Comparison of ENCODE assay signal across 21 cellular contexts in genomic region chr9:93024986-93025630, GRCh38. TPM values are rescaled to one million over a fixed set of nuclear protein-coding genes. Genes with fewer than 3 reads are reported as not detected.
DNase-seq lines count a peak whose midpoint lies in the region; ATAC-seq and TF ChIP-seq lines count a peak whose summit lies in the region.
"Had no signal": no experiment of that assay in that cellular context is flagged by ENCODE, and none has a peak within 500 bp of the region (broad histone marks: within the 10 kb centered on the region; RNA-seq: fewer than 3 reads in every experiment).

No MANE protein-coding gene starts in this region.

- peaks cover 76 to 90% (median 82%) of the 10 kb centered on the region in 11 experiments for H3K36me3 ChIP-seq in BLaER1 treated with 17β-estradiol and CSF1 and Interleukin-3, amounts not matched to agents 10 nM and 100 nM
- H3K36me3 ChIP-seq in CD4-positive, alpha-beta memory T cell (ENCODE audit: insufficient read depth, low read length) = peaks cover 61% of the 10 kb centered on the region
- H3K36me3 ChIP-seq in naive thymus-derived CD4-positive, alpha-beta T cell (ENCODE audit: control insufficient read depth in 2 of 3, insufficient read depth in 3 of 3, low read length in 3 of 3) = peaks cover 22 to 67% (median 24%) of the 10 kb centered on the region in 3 experiments
- H3K36me3 ChIP-seq in adrenal gland (replicated peaks in 1 of 2) (no peaks in the 10 kb centered on the region), thyroid gland (no peaks in the 10 kb centered on the region)
- H3K36me3 ChIP-seq: colonic mucosa, gastrocnemius medialis, tibial artery had no signal

- no peaks in the 10 kb centered on the region for H3K27me3 Mint-ChIP-seq in CD4-positive, alpha-beta memory T cell
- H3K27me3 Mint-ChIP-seq in activated T-helper 17 cell treated with anti-CD3 and anti-CD28 coated beads, Interleukin-2, amount 50 U/mL, for 72 hours = no peaks in the 10 kb centered on the region
- no peaks in the 10 kb centered on the region for H3K27me3 Mint-ChIP-seq in naive thymus-derived CD4-positive, alpha-beta T cell

- CTCF ChIA-PET in CD4-positive, alpha-beta memory T cell (lab: Charles Lee; ENCODE audit: partially characterized antibody) = interaction anchor here (0.9 to 3.5 kb wide), 11 partner anchors 10 to 84 kb away, joined by 3 to 29 read pairs (median 4); no protein-coding TSS in a partner anchor
- CTCF ChIA-PET in naive thymus-derived CD4-positive, alpha-beta T cell (lab: Charles Lee) = interaction anchor here (0.7 to 2.5 kb wide), 12 partner anchors 10 to 174 kb away, joined by 3 to 11 read pairs (median 5); no protein-coding TSS in a partner anchor

- peak in 1 of 5 donors; percentile 38 for DNase-seq in CD4-positive, alpha-beta memory T cell
- DNase-seq in naive thymus-derived CD4-positive, alpha-beta T cell = peak in 6 of 9 donors; percentile 42 to 65 (median 52)
- DNase-seq in adrenal gland (no peak), thyroid gland (no peak)
- DNase-seq: activated CD4-positive, alpha-beta T cell treated with anti-CD3 and anti-CD28 coated beads for 4 hours; AML-193; body of pancreas; colonic mucosa; gastrocnemius medialis; KBM-7; NCI-H1105; small intestine; stimulated activated CD4-positive, alpha-beta T cell treated with anti-CD3 and anti-CD28 coated beads, Interleukin-4, amount 100 ng/mL, for 4 hours; stimulated activated CD8-positive, alpha-beta memory T cell treated with anti-CD3 and anti-CD28 coated beads, Interleukin-4, amount 100 ng/mL, for 48 hours; tibial artery had no signal

- H3K4me1 ChIP-seq in BLaER1 treated with 17β-estradiol and CSF1 and Interleukin-3, amounts not matched to agents 10 nM and 100 nM = peaks cover 58 to 91% (median 84%) of the 10 kb centered on the region in 10 experiments
- H3K4me1 ChIP-seq in CD4-positive, alpha-beta memory T cell (ENCODE audit: insufficient read depth, low read length) = peaks cover 83% of the 10 kb centered on the region
- peaks cover 61 to 90% of the 10 kb centered on the region in 2 donors for H3K4me1 ChIP-seq in naive thymus-derived CD4-positive, alpha-beta T cell (ENCODE audit: control insufficient read depth in 2 of 2, insufficient read depth in 2 of 2, low read length in 2 of 2)
- H3K4me1 ChIP-seq in adrenal gland (replicated peaks in 1 of 2) = no peaks in the 10 kb centered on the region
- H3K4me1 ChIP-seq in thyroid gland = peaks cover 0 to 4% of the 10 kb centered on the region in 2 donors
- H3K4me1 ChIP-seq: body of pancreas, colonic mucosa, gastrocnemius medialis, tibial artery had no signal

- peak overlapping the region in 7 of 8 donors; percentile 24 to 80 (median 63) for H3K4me3 Mint-ChIP-seq in CD4-positive, alpha-beta memory T cell
- no peak overlapping the region for H3K4me3 Mint-ChIP-seq in activated T-helper 17 cell treated with anti-CD3 and anti-CD28 coated beads, Interleukin-2, amount 50 U/mL, for 72 hours
- H3K4me3 Mint-ChIP-seq in naive thymus-derived CD4-positive, alpha-beta T cell = peak overlapping the region; percentile 60 to 89 (median 77)

- no peaks in the 10 kb centered on the region for H3K9me3 ChIP-seq in BLaER1 treated with 17β-estradiol and CSF1 and Interleukin-3, amounts not matched to agents 10 nM and 100 nM (replicated peaks in 1 of 11)
- no peaks in the 10 kb centered on the region for H3K9me3 ChIP-seq in CD4-positive, alpha-beta memory T cell (ENCODE audit: control insufficient read depth in 1 of 2, low read length in 2 of 2)
- no peaks in the 10 kb centered on the region for H3K9me3 ChIP-seq in naive thymus-derived CD4-positive, alpha-beta T cell (ENCODE audit: control insufficient read depth in 2 of 3, low read length in 3 of 3)
- H3K9me3 ChIP-seq in adrenal gland (replicated peaks in 1 of 3) (no peaks in the 10 kb centered on the region), thyroid gland (no peaks in the 10 kb centered on the region)
- H3K9me3 ChIP-seq: body of pancreas, colonic mucosa, gastrocnemius medialis, left lung, tibial artery had no signal

- H3K4me1 Mint-ChIP-seq in CD4-positive, alpha-beta memory T cell = peaks cover 46 to 99% (median 75%) of the 10 kb centered on the region in 4 donors
- H3K4me1 Mint-ChIP-seq in activated T-helper 17 cell treated with anti-CD3 and anti-CD28 coated beads, Interleukin-2, amount 50 U/mL, for 72 hours = peaks cover 28% of the 10 kb centered on the region
- peaks cover 50 to 94% (median 81%) of the 10 kb centered on the region in 7 donors for H3K4me1 Mint-ChIP-seq in naive thymus-derived CD4-positive, alpha-beta T cell

- WGBS in adrenal gland, 4 donors = 70 to 92% (median 78%) methylated on average over 4 to 11 of the region's 11 CpGs
- WGBS in thyroid gland, 2 donors = 80 to 98% methylated on average over 3 to 11 of the region's 11 CpGs

- TF ChIP-seq CTCF in adrenal gland (IDR thresholded peaks at IDR 0.05) (no peak), thyroid gland (IDR thresholded peaks at IDR 0.05) (no peak)

- no peak overlapping the region for H3K4me3 ChIP-seq in BLaER1 treated with 17β-estradiol and CSF1 and Interleukin-3, amounts not matched to agents 10 nM and 100 nM
- H3K4me3 ChIP-seq in CD4-positive, alpha-beta memory T cell (ENCODE audit: low read length in 2 of 2) = no peak overlapping the region
- H3K4me3 ChIP-seq in naive thymus-derived CD4-positive, alpha-beta T cell (ENCODE audit: low read length) = no peak overlapping the region
- H3K4me3 ChIP-seq in adrenal gland (no peak overlapping the region), thyroid gland (replicated peaks in 1 of 3) (no peak overlapping the region)
- H3K4me3 ChIP-seq: body of pancreas, colonic mucosa, gastrocnemius medialis, left lung, PC-9, tibial artery had no signal

- H3K9ac ChIP-seq in BLaER1 treated with 17β-estradiol and CSF1 and Interleukin-3, amounts not matched to agents 10 nM and 100 nM = peak overlapping the region; percentile 0 to 53 (median 38); a peak in 14 of 22 replicates

- H4K20me1 ChIP-seq in BLaER1 treated with 17β-estradiol and CSF1 and Interleukin-3, amounts not matched to agents 10 nM and 100 nM = peaks cover 0 to 84% (median 18%) of the 10 kb centered on the region in 11 experiments; a peak in 11 of 22 replicates

- peak overlapping the region; percentile 93 to 97 (median 95) for H3K27ac Mint-ChIP-seq in CD4-positive, alpha-beta memory T cell
- peak overlapping the region; percentile 92 for H3K27ac Mint-ChIP-seq in activated T-helper 17 cell treated with anti-CD3 and anti-CD28 coated beads, Interleukin-2, amount 50 U/mL, for 72 hours
- H3K27ac Mint-ChIP-seq in naive thymus-derived CD4-positive, alpha-beta T cell = peak overlapping the region; percentile 95 to 100 (median 98)

- peaks cover 67 to 82% of the 10 kb centered on the region in 2 donors for H3K36me3 Mint-ChIP-seq in CD4-positive, alpha-beta memory T cell
- peaks cover 76% of the 10 kb centered on the region for H3K36me3 Mint-ChIP-seq in activated T-helper 17 cell treated with anti-CD3 and anti-CD28 coated beads, Interleukin-2, amount 50 U/mL, for 72 hours (ENCODE audit: low read depth)
- H3K36me3 Mint-ChIP-seq in naive thymus-derived CD4-positive, alpha-beta T cell = peaks cover 7 to 43% (median 32%) of the 10 kb centered on the region in 5 donors

- peak overlapping the region in 8 of 11 experiments; percentile 8 to 73 (median 48); a peak in 15 of 22 replicates for H3K27ac ChIP-seq in BLaER1 treated with 17β-estradiol and CSF1 and Interleukin-3, amounts not matched to agents 10 nM and 100 nM
- peak overlapping the region; percentile 91 for H3K27ac ChIP-seq in CD4-positive, alpha-beta memory T cell (ENCODE audit: low read depth, low read length)
- peak overlapping the region; percentile 90 for H3K27ac ChIP-seq in naive thymus-derived CD4-positive, alpha-beta T cell (ENCODE audit: low read depth, low read length)
- H3K27ac ChIP-seq in adrenal gland (peak overlapping the region in 1 of 5 donors; percentile 32), thyroid gland (no peak overlapping the region)
- H3K27ac ChIP-seq: body of pancreas, colonic mucosa, epithelial cell of prostate, gastrocnemius medialis, PC-9, tibial artery had no signal

- no peaks in the 10 kb centered on the region for H3K27me3 ChIP-seq in BLaER1 treated with 17β-estradiol and CSF1 and Interleukin-3, amounts not matched to agents 10 nM and 100 nM
- H3K27me3 ChIP-seq in CD4-positive, alpha-beta memory T cell (ENCODE audit: insufficient read depth, low read length) = no peaks in the 10 kb centered on the region
- H3K27me3 ChIP-seq in naive thymus-derived CD4-positive, alpha-beta T cell (ENCODE audit: control insufficient read depth in 2 of 2, insufficient read depth in 2 of 2, low read length in 2 of 2) = no peaks in the 10 kb centered on the region
- H3K27me3 ChIP-seq in adrenal gland = no peaks in the 10 kb centered on the region
- H3K27me3 ChIP-seq in thyroid gland = no peaks in the 10 kb centered on the region
- H3K27me3 ChIP-seq: body of pancreas, colonic mucosa, gastrocnemius medialis, left lung, tibial artery had no signal

- no peaks in the 10 kb centered on the region for H3K9me3 Mint-ChIP-seq in CD4-positive, alpha-beta memory T cell
- no peaks in the 10 kb centered on the region for H3K9me3 Mint-ChIP-seq in activated T-helper 17 cell treated with anti-CD3 and anti-CD28 coated beads, Interleukin-2, amount 50 U/mL, for 72 hours
- H3K9me3 Mint-ChIP-seq in naive thymus-derived CD4-positive, alpha-beta T cell = peaks cover 0 to 1% (median 0%) of the 10 kb centered on the region in 11 donors

- POLR2A ChIA-PET in CD4-positive, alpha-beta memory T cell (lab: Charles Lee; ENCODE audit: partially characterized antibody) = interaction anchor here (1.0 to 23.8 kb wide), 13 partner anchors 6 to 109 kb away, joined by 3 to 654 read pairs (median 11); partner anchors contain the start of genes CARD19, NINJ1 and SUSD3
- POLR2A ChIA-PET in naive thymus-derived CD4-positive, alpha-beta T cell (lab: Charles Lee) = interaction anchor here (0.7 to 19.6 kb wide), 21 partner anchors 9 to 255 kb away, joined by 3 to 365 read pairs (median 5); partner anchors contain the start of genes CARD19, NINJ1 and SUSD3

- peak overlapping the region; percentile 3 to 90 (median 25); a peak in 14 of 22 replicates for H3K4me2 ChIP-seq in BLaER1 treated with 17β-estradiol and CSF1 and Interleukin-3, amounts not matched to agents 10 nM and 100 nM
- H3K4me2 ChIP-seq: PC-9 had no signal

- TF ChIP-seq POLR2A in adrenal gland (IDR thresholded peaks at IDR 0.05) (no peak), thyroid gland (IDR thresholded peaks at IDR 0.05) (no peak)

- intact Hi-C loops in CD4-positive, alpha-beta memory T cell (cut with micrococcal nuclease) = no loop called here
- intact Hi-C loops in naive thymus-derived CD4-positive, alpha-beta T cell (cut with micrococcal nuclease) = no loop called here
- intact Hi-C loops in adrenal gland (cut with DNase I) = no loop called here
- intact Hi-C loops in thyroid gland (cut with DNase I) = no loop called here

- ATAC-seq in activated T-helper 17 cell treated with anti-CD3 and anti-CD28 coated beads, Interleukin-2, amount 50 U/mL, for 72 hours (replicated peaks) = no peak
- ATAC-seq in naive thymus-derived CD4-positive, alpha-beta T cell = no peak
- no peak for ATAC-seq in HG02870 (IDR thresholded peaks at IDR 0.05; ENCODE audit: unreplicated experiment)
- ATAC-seq: body of pancreas, gastrocnemius medialis, left lung had no signal

RNA-seq across cellular contexts. Expression of gene SUSD3, which starts 33.4 kb away (rescaled TPM):
- 10 to 100 TPM; 58.3 to 63.7 TPM for total RNA-seq in CD4-positive, alpha-beta memory T cell
- polyA plus RNA-seq in CD4-positive, alpha-beta memory T cell = 100 to 1,000 TPM; 149 to 199 TPM
- 10 to 100 TPM; 45.4 to 68.4 TPM for total RNA-seq in activated T-helper 17 cell treated with anti-CD3 and anti-CD28 coated beads, Interleukin-2, amount 50 U/mL, for 72 hours
- 10 to 100 TPM; 62.8 to 83.5 (median 68.7) TPM for total RNA-seq in naive thymus-derived CD4-positive, alpha-beta T cell
- 100 to 1,000 TPM; 186 to 315 TPM for polyA plus RNA-seq in naive thymus-derived CD4-positive, alpha-beta T cell
- 1 to 10 TPM; 1.4 to 4.9 (median 3.3) TPM for total RNA-seq in adrenal gland
- 1 to 10 TPM in 2 of 3 donors, under 1 TPM in 1; 0.60 to 1.7 (median 1.1) TPM for polyA plus RNA-seq in adrenal gland
- 10 to 100 TPM in 1 of 4 donors, 1 to 10 TPM in 3; 3.6 to 12.6 (median 5.5) TPM for total RNA-seq in thyroid gland

Comparison
In these comparisons a context has a peak if more than half of its experiments do, and no peak if none do; other contexts are left out.
1. H3K27ac ChIP-seq: peak in BLaER1 treated with 17β-estradiol and CSF1 and Interleukin-3, amounts not matched to agents 10 nM and 100 nM (8 of 11), CD4-positive, alpha-beta memory T cell (single experiment) and naive thymus-derived CD4-positive, alpha-beta T cell (single experiment); none in thyroid gland (0 of 3).
2. DNase-seq: peak in naive thymus-derived CD4-positive, alpha-beta T cell (6 of 9); none in adrenal gland (0 of 7) and thyroid gland (0 of 2).
3. Peak in every context shown above with its lines, with median percentiles within 50 percentile points of each other: H3K27ac Mint-ChIP-seq.